In the genomic region with DNA sequence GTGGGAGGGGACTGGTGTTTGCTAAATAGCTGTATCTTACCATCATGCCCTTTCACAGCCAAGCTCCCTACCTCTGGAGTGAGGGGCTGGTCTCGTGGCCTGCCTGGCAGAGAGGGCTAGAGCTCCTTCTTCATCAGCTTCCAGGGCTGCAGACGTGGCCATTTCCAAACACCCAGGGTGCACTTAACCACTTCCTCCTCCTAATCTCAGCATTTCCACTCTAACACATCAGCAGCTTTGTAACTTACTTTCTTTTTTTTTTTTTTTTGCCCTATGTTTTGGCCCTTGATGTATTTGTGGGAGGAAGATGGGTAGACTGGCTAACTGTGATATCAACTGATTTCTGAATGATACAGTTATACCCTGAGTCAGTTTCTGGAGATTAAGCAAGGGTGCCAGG, we compare ENCODE assay signal across 19 cellular contexts. TPM values are rescaled to one million over a fixed set of nuclear protein-coding genes. Genes with fewer than 3 reads are reported as not detected.
DNase-seq lines count a peak whose midpoint lies in the region; ATAC-seq and TF ChIP-seq lines count a peak whose summit lies in the region.
"Had no signal": no experiment of that assay in that cellular context is flagged by ENCODE, and none has a peak within 500 bp of the region (broad histone marks: within the 10 kb centered on the region; RNA-seq: fewer than 3 reads in every experiment).

No MANE protein-coding gene starts in this region.

- no peak for TF ChIP-seq CTCF in left lung (IDR thresholded peaks at IDR 0.05)

- H3K9me3 ChIP-seq in BLaER1 treated with 17β-estradiol and CSF1 and Interleukin-3, amounts not matched to agents 10 nM and 100 nM (replicated peaks in 1 of 11): no peaks in the 10 kb centered on the region
- H3K9me3 ChIP-seq in left lung: no peaks in the 10 kb centered on the region
- H3K9me3 ChIP-seq: colonic mucosa, uterus had no signal

- CTCF ChIA-PET in activated CD8-positive, alpha-beta T cell treated with anti-CD3 and anti-CD28 coated beads, Interleukin-2, amount 10 ng/mL, durations not matched to agents 7 days and 5 days (lab: Charles Lee): no interaction called here

- peak; percentile 33 for ATAC-seq in activated CD8-positive, alpha-beta T cell treated with anti-CD3 and anti-CD28 coated beads, Interleukin-2, amount 10 ng/mL, durations not matched to agents 7 days and 5 days
- ATAC-seq in left lung (peak; percentile 7), GM21825 (IDR thresholded peaks at IDR 0.05; ENCODE audit: unreplicated experiment) (no peak), GM19455 (IDR thresholded peaks at IDR 0.05; ENCODE audit: unreplicated experiment) (no peak)

- peak; percentile 75 for DNase-seq in Jurkat, Clone E6-1 (ENCODE audit: low read depth, low spot score)
- DNase-seq in activated CD8-positive, alpha-beta T cell treated with anti-CD3 and anti-CD28 coated beads, Interleukin-2, amount 10 ng/mL, durations not matched to agents 7 days and 5 days: no peak
- DNase-seq in left lung: no peak
- DNase-seq in HuH-7.5 (ENCODE audit: low spot score): no peak
- DNase-seq in AG08396 (ENCODE audit: low spot score): no peak
- DNase-seq: activated CD4-positive, alpha-beta T cell treated with anti-CD3 and anti-CD28 coated beads for 4 hours; activated T-cell treated with anti-CD3 and anti-CD28 coated beads, Interleukin-2, amount 50 U/mL, for 48 hours; amniotic stem cell; colonic mucosa; Kasumi-1; NCI-H187; stimulated activated naive CD4-positive, alpha-beta T cell treated with Interleukin-2 at 50 U/mL for 16 hours; uterus had no signal

- H3K9ac ChIP-seq in BLaER1 treated with 17β-estradiol and CSF1 and Interleukin-3, amounts not matched to agents 10 nM and 100 nM: peak overlapping the region in 2 of 11 experiments; percentile 5 to 24; a peak in 2 of 22 replicates

- H3K27me3 ChIP-seq in BLaER1 treated with 17β-estradiol and CSF1 and Interleukin-3, amounts not matched to agents 10 nM and 100 nM: no peaks in the 10 kb centered on the region
- no peaks in the 10 kb centered on the region for H3K27me3 ChIP-seq in left lung
- H3K27me3 ChIP-seq: colonic mucosa, uterus had no signal

- H3K27ac ChIP-seq in BLaER1 treated with 17β-estradiol and CSF1 and Interleukin-3, amounts not matched to agents 10 nM and 100 nM: peak overlapping the region; percentile 5 to 54 (median 26); a peak in 14 of 22 replicates
- peak overlapping the region in 1 of 2 donors; percentile 1 for H3K27ac ChIP-seq in left lung
- H3K27ac ChIP-seq: colonic mucosa, uterus had no signal

- peaks cover 7% of the 10 kb centered on the region for H3K36me3 Mint-ChIP-seq in activated CD8-positive, alpha-beta T cell treated with anti-CD3 and anti-CD28 coated beads, Interleukin-2, amount 10 ng/mL, durations not matched to agents 7 days and 5 days (ENCODE audit: low read depth)

- H3K36me3 ChIP-seq in BLaER1 treated with 17β-estradiol and CSF1 and Interleukin-3, amounts not matched to agents 10 nM and 100 nM: peaks cover 23 to 92% (median 76%) of the 10 kb centered on the region in 11 experiments; a peak in 21 of 22 replicates
- H3K36me3 ChIP-seq in left lung: peaks cover 0 to 34% of the 10 kb centered on the region in 2 donors
- H3K36me3 ChIP-seq: colonic mucosa, uterus had no signal

- peak overlapping the region; percentile 64 to 91 (median 76) for H3K4me2 ChIP-seq in BLaER1 treated with 17β-estradiol and CSF1 and Interleukin-3, amounts not matched to agents 10 nM and 100 nM
- H3K4me2 ChIP-seq: smooth muscle cell had no signal

- peak overlapping the region in 2 of 10 experiments; percentile 4 to 14; a peak in 1 of 20 replicates for H3K4me3 ChIP-seq in BLaER1 treated with 17β-estradiol and CSF1 and Interleukin-3, amounts not matched to agents 10 nM and 100 nM
- H3K4me3 ChIP-seq in Jurkat, Clone E6-1 (ENCODE audit: low read length): no peak overlapping the region
- H3K4me3 ChIP-seq in left lung: no peak overlapping the region
- H3K4me3 ChIP-seq: colonic mucosa, smooth muscle cell, uterus had no signal

- no peak overlapping the region for H3K27ac Mint-ChIP-seq in activated CD8-positive, alpha-beta T cell treated with anti-CD3 and anti-CD28 coated beads, Interleukin-2, amount 10 ng/mL, durations not matched to agents 7 days and 5 days

- POLR2A ChIA-PET in activated CD8-positive, alpha-beta T cell treated with anti-CD3 and anti-CD28 coated beads, Interleukin-2, amount 10 ng/mL, durations not matched to agents 7 days and 5 days (lab: Charles Lee): no interaction called here

- intact Hi-C loops in left lung (cut with DNase I): no loop called here

- peaks cover 33 to 75% (median 53%) of the 10 kb centered on the region in 10 experiments for H3K4me1 ChIP-seq in BLaER1 treated with 17β-estradiol and CSF1 and Interleukin-3, amounts not matched to agents 10 nM and 100 nM
- H3K4me1 ChIP-seq in left lung: peaks cover 0 to 36% of the 10 kb centered on the region in 2 donors
- H3K4me1 ChIP-seq: colonic mucosa, uterus had no signal

- peaks cover 3 to 90% (median 58%) of the 10 kb centered on the region in 11 experiments; a peak in 19 of 22 replicates for H4K20me1 ChIP-seq in BLaER1 treated with 17β-estradiol and CSF1 and Interleukin-3, amounts not matched to agents 10 nM and 100 nM

- no peaks in the 10 kb centered on the region for H3K9me3 Mint-ChIP-seq in activated CD8-positive, alpha-beta T cell treated with anti-CD3 and anti-CD28 coated beads, Interleukin-2, amount 10 ng/mL, durations not matched to agents 7 days and 5 days (ENCODE audit: insufficient read depth)

- H3K27me3 Mint-ChIP-seq in activated CD8-positive, alpha-beta T cell treated with anti-CD3 and anti-CD28 coated beads, Interleukin-2, amount 10 ng/mL, durations not matched to agents 7 days and 5 days (ENCODE audit: low read depth): no peaks in the 10 kb centered on the region

- H3K4me1 Mint-ChIP-seq in activated CD8-positive, alpha-beta T cell treated with anti-CD3 and anti-CD28 coated beads, Interleukin-2, amount 10 ng/mL, durations not matched to agents 7 days and 5 days (ENCODE audit: low read depth): peaks cover 16% of the 10 kb centered on the region

- no peak overlapping the region for H3K4me3 Mint-ChIP-seq in activated CD8-positive, alpha-beta T cell treated with anti-CD3 and anti-CD28 coated beads, Interleukin-2, amount 10 ng/mL, durations not matched to agents 7 days and 5 days

RNA-seq across cellular contexts. Expression of a gene that starts 27.4 kb away (rescaled TPM):
- not detected for polyA plus RNA-seq in Jurkat, Clone E6-1 (2012; ENCODE audit: insufficient read depth, insufficient read length)
- total RNA-seq in activated CD8-positive, alpha-beta T cell treated with anti-CD3 and anti-CD28 coated beads, Interleukin-2, amount 10 ng/mL, durations not matched to agents 7 days and 5 days: under 1 TPM; 0.24 to 0.50 TPM
- total RNA-seq in left lung: 10 to 100 TPM in 1 of 2 donors, 1 to 10 TPM in 1; 5.7 to 24.4 TPM
- total RNA-seq: NCI-H460; smooth muscle cell; T-helper 1 cell treated with Interleukin-12 subunit alpha and Interleukin-12 subunit beta and Interleukin-4 antibody, amounts not matched to agents 30 ng/mL and 1 ng/mL, for 36 hours had no signal
- polyA plus RNA-seq: smooth muscle cell had no signal

Comparison
In these comparisons a context has a peak if more than half of its experiments do, and no peak if none do; other contexts are left out.
1. ATAC-seq: peak in activated CD8-positive, alpha-beta T cell treated with anti-CD3 and anti-CD28 coated beads, Interleukin-2, amount 10 ng/mL, durations not matched to agents 7 days and 5 days (single experiment) and left lung (single experiment); none in GM21825 (single experiment) and GM19455 (single experiment).
2. RNA of a gene that starts 27.4 kb away (total RNA-seq): 5.7 to 24.4 TPM in left lung; 0.24 to 0.50 TPM in activated CD8-positive, alpha-beta T cell treated with anti-CD3 and anti-CD28 coated beads, Interleukin-2, amount 10 ng/mL, durations not matched to agents 7 days and 5 days; every median in the first group is over 4 times any median in the second.